35 cellular contexts compared by ENCODE assay signal in genomic region chr4:7514789-7515188, GRCh38.
"Had no signal": no experiment of that assay in that cellular context is flagged by ENCODE, and none has a peak within 500 bp of the region (broad histone marks: within the 10 kb centered on the region; RNA-seq: fewer than 3 reads in every experiment).

No MANE protein-coding gene starts in this region.

- DNase-seq: activated B cell treated with CpG ODN at 0.5 μM for 24 hours; activated CD4-positive, alpha-beta T cell treated with anti-CD3 and anti-CD28 coated beads for 1 hour; activated CD4-positive, alpha-beta T cell treated with anti-CD3 and anti-CD28 coated beads, Interleukin-2, amount 10 ng/mL, durations not matched to agents 24 days and 14 days; activated CD4-positive, alpha-beta T cell treated with anti-CD3 and anti-CD28 coated beads, Interleukin-2, amount 50 U/mL, for 4 hours; activated CD8-positive, alpha-beta T cell treated with anti-CD3 and anti-CD28 coated beads for 36 hours; activated effector memory CD4-positive, alpha-beta T cell treated with anti-CD3 and anti-CD28 coated beads, Interleukin-2, amount 50 U/mL, for 16 hours; activated naive CD4-positive, alpha-beta T cell; activated naive CD8-positive, alpha-beta T cell treated with anti-CD3 and anti-CD28 coated beads, Interleukin-2, amount 10 ng/mL, durations not matched to agents 7 days and 5 days; activated T-cell treated with anti-CD3 and anti-CD28 coated beads, Interleukin-2, amount 50 U/mL, for 1 hour; activated T-cell treated with anti-CD3 and anti-CD28 coated beads, Interleukin-2, amount 50 U/mL, for 72 hours; Karpas-422; KBM-7; MG63; NCI-H1048; NCI-H1105 treated with DMSO at 0.1 percent for 48 hours; NCI-H1436 treated with DMSO at 0.1 percent for 48 hours; NCI-H187; NCI-H2029 treated with DMSO at 0.1 percent for 48 hours; NCI-H2107; NCI-H2171; NCI-H226; NCI-H524 treated with DMSO at 0.1 percent for 48 hours; NK-92 treated with Interleukin-12 subunit alpha and Interleukin-12 subunit beta, amount 100 ng/mL, for 24 hours; PC-9; Right ventricle myocardium superior; SW 1271; T-helper 1 cell; T-helper 2 cell; T-helper 9 cell had no signal

- H3K4me3 Mint-ChIP-seq: activated B cell treated with CpG ODN at 0.5 μM for 24 hours; activated CD4-positive, alpha-beta T cell treated with anti-CD3 and anti-CD28 coated beads, Interleukin-2, amount 10 ng/mL, durations not matched to agents 24 days and 14 days; activated CD8-positive, alpha-beta T cell treated with anti-CD3 and anti-CD28 coated beads for 36 hours; activated naive CD4-positive, alpha-beta T cell treated with anti-CD3 and anti-CD28 coated beads, Interleukin-2, amount 50 U/mL, for 24 hours; activated naive CD8-positive, alpha-beta T cell treated with anti-CD3 and anti-CD28 coated beads, Interleukin-2, amount 10 ng/mL, durations not matched to agents 7 days and 5 days; activated T-cell treated with anti-CD3 and anti-CD28 coated beads, Interleukin-2, amount 50 U/mL, for 72 hours; activated T-helper 17 cell treated with anti-CD3 and anti-CD28 coated beads, Interleukin-2, amount 50 U/mL, for 72 hours; central memory CD8-positive, alpha-beta T cell had no signal

- ATAC-seq: activated CD8-positive, alpha-beta T cell treated with anti-CD3 and anti-CD28 coated beads for 36 hours; activated T-cell treated with anti-CD3 and anti-CD28 coated beads, Interleukin-2, amount 50 U/mL, for 72 hours; activated T-helper 17 cell treated with anti-CD3 and anti-CD28 coated beads, Interleukin-2, amount 50 U/mL, for 72 hours had no signal

- H3K36me3 ChIP-seq: ascending aorta, cardiac muscle cell, MG63 had no signal

- H3K27me3 ChIP-seq: ascending aorta, MG63 had no signal

- H3K4me1 ChIP-seq: ascending aorta had no signal

- H3K27ac ChIP-seq: ascending aorta, cardiac muscle cell, PC-9, VCaP had no signal

- H3K4me1 Mint-ChIP-seq: activated B cell treated with CpG ODN at 0.5 μM for 24 hours; activated CD4-positive, alpha-beta T cell treated with anti-CD3 and anti-CD28 coated beads, Interleukin-2, amount 10 ng/mL, durations not matched to agents 24 days and 14 days; activated naive CD4-positive, alpha-beta T cell treated with anti-CD3 and anti-CD28 coated beads, Interleukin-2, amount 50 U/mL, for 24 hours; activated naive CD8-positive, alpha-beta T cell treated with anti-CD3 and anti-CD28 coated beads, Interleukin-2, amount 10 ng/mL, durations not matched to agents 7 days and 5 days; activated T-helper 17 cell treated with anti-CD3 and anti-CD28 coated beads, Interleukin-2, amount 50 U/mL, for 72 hours had no signal

- H3K27ac Mint-ChIP-seq: activated B cell treated with CpG ODN at 0.5 μM for 24 hours; activated CD4-positive, alpha-beta T cell treated with anti-CD3 and anti-CD28 coated beads, Interleukin-2, amount 10 ng/mL, durations not matched to agents 24 days and 14 days; activated CD8-positive, alpha-beta T cell treated with anti-CD3 and anti-CD28 coated beads for 36 hours; activated naive CD4-positive, alpha-beta T cell treated with anti-CD3 and anti-CD28 coated beads, Interleukin-2, amount 50 U/mL, for 24 hours; activated naive CD8-positive, alpha-beta T cell treated with anti-CD3 and anti-CD28 coated beads, Interleukin-2, amount 10 ng/mL, durations not matched to agents 7 days and 5 days; activated T-cell treated with anti-CD3 and anti-CD28 coated beads, Interleukin-2, amount 50 U/mL, for 72 hours; activated T-helper 17 cell treated with anti-CD3 and anti-CD28 coated beads, Interleukin-2, amount 50 U/mL, for 72 hours had no signal

- H3K9me3 ChIP-seq: ascending aorta, MG63 had no signal

- H3K9me3 Mint-ChIP-seq: activated B cell treated with CpG ODN at 0.5 μM for 24 hours; activated CD4-positive, alpha-beta T cell treated with anti-CD3 and anti-CD28 coated beads, Interleukin-2, amount 10 ng/mL, durations not matched to agents 24 days and 14 days; activated CD8-positive, alpha-beta T cell treated with anti-CD3 and anti-CD28 coated beads for 36 hours; activated naive CD4-positive, alpha-beta T cell treated with anti-CD3 and anti-CD28 coated beads, Interleukin-2, amount 50 U/mL, for 24 hours; activated naive CD8-positive, alpha-beta T cell treated with anti-CD3 and anti-CD28 coated beads, Interleukin-2, amount 10 ng/mL, durations not matched to agents 7 days and 5 days; activated T-cell treated with anti-CD3 and anti-CD28 coated beads, Interleukin-2, amount 50 U/mL, for 72 hours; activated T-helper 17 cell treated with anti-CD3 and anti-CD28 coated beads, Interleukin-2, amount 50 U/mL, for 72 hours; central memory CD8-positive, alpha-beta T cell had no signal

- H3K4me3 ChIP-seq: ascending aorta, cardiac muscle cell, MG63, PC-9 had no signal

- H3K36me3 Mint-ChIP-seq: activated naive CD4-positive, alpha-beta T cell treated with anti-CD3 and anti-CD28 coated beads, Interleukin-2, amount 50 U/mL, for 24 hours; activated naive CD8-positive, alpha-beta T cell treated with anti-CD3 and anti-CD28 coated beads, Interleukin-2, amount 10 ng/mL, durations not matched to agents 7 days and 5 days had no signal
